ENCODE assay signal across 1 cellular context in the genomic region with DNA sequence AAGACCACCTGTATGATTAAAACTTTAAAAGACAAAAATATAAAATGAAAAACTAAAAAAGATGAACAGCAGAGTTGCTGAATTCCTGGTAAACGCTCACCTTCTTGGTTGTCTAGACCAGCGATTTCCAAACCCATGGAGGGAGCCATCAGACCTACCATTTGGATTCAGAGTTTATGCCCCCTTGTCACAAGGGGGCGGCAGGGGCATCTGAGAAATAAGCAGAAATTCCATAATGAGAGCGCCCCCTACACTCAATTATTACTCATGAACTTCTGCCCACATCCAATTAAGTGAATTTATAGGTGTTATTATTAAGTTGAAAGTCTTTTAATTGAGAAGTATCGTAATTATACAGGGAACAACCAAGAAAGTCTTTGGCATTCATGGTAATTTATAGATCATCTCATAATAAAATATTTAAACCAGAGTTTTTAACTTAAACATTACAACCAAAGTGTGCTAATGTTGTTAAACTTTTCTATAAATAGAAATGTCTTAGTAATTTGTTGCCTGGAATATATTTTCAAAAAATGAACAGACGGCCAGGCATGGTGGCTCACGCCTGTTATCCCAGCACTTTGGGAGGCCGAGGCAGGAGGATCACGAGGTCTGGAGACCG.
TF ChIP-seq lines count a peak whose summit lies in the region.

No MANE protein-coding gene starts in this region.

TF ChIP-seq in HepG2, 621 proteins besides CTCF, POLR2A, EP300 and RAD21 (continued from another document):
- TF ChIP-seq, protein P1, sequence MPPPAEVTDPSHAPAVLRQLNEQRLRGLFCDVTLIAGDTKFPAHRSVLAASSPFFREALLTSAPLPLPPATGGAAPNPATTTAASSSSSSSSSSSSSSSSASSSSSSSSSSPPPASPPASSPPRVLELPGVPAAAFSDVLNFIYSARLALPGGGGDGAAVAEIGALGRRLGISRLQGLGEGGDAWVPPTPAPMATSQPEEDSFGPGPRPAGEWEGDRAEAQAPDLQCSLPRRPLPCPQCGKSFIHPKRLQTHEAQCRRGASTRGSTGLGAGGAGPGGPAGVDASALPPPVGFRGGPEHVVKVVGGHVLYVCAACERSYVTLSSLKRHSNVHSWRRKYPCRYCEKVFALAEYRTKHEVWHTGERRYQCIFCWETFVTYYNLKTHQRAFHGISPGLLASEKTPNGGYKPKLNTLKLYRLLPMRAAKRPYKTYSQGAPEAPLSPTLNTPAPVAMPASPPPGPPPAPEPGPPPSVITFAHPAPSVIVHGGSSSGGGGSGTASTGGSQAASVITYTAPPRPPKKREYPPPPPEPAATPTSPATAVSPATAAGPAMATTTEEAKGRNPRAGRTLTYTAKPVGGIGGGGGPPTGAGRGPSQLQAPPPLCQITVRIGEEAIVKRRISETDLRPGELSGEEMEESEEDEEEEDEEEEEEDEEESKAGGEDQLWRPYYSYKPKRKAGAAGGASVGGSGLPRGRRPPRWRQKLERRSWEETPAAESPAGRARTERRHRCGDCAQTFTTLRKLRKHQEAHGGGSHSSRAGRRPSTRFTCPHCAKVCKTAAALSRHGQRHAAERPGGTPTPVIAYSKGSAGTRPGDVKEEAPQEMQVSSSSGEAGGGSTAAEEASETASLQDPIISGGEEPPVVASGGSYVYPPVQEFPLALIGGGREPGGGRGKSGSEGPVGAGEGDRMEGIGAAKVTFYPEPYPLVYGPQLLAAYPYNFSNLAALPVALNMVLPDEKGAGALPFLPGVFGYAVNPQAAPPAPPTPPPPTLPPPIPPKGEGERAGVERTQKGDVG (CRISPR knock-in tag; IDR thresholded peaks at IDR 0.05; ENCODE audit: borderline replicate concordance): no peak
- TF ChIP-seq, protein P2, sequence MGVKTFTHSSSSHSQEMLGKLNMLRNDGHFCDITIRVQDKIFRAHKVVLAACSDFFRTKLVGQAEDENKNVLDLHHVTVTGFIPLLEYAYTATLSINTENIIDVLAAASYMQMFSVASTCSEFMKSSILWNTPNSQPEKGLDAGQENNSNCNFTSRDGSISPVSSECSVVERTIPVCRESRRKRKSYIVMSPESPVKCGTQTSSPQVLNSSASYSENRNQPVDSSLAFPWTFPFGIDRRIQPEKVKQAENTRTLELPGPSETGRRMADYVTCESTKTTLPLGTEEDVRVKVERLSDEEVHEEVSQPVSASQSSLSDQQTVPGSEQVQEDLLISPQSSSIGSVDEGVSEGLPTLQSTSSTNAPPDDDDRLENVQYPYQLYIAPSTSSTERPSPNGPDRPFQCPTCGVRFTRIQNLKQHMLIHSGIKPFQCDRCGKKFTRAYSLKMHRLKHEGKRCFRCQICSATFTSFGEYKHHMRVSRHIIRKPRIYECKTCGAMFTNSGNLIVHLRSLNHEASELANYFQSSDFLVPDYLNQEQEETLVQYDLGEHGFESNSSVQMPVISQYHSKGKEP (CRISPR knock-in tag; IDR thresholded peaks at IDR 0.05): no peak
- no peak for TF ChIP-seq ZFP1 (CRISPR knock-in tag; IDR thresholded peaks at IDR 0.05)
- no peak for TF ChIP-seq MTF1 (CRISPR knock-in tag; IDR thresholded peaks at IDR 0.05)
- TF ChIP-seq KAT8 (CRISPR knock-in tag; IDR thresholded peaks at IDR 0.05): peak; percentile 31; the same call in 1 of the 2 replicates
- no peak for TF ChIP-seq ZNF207 (IDR thresholded peaks at IDR 0.05; ENCODE audit: borderline replicate concordance)
- TF ChIP-seq HOXA7 (CRISPR knock-in tag; IDR thresholded peaks at IDR 0.05): no peak
- TF ChIP-seq MTA3 (CRISPR knock-in tag; IDR thresholded peaks at IDR 0.05): no peak
- TF ChIP-seq ATAD3A (CRISPR knock-in tag; IDR thresholded peaks at IDR 0.05): no peak
- TF ChIP-seq, protein P3, sequence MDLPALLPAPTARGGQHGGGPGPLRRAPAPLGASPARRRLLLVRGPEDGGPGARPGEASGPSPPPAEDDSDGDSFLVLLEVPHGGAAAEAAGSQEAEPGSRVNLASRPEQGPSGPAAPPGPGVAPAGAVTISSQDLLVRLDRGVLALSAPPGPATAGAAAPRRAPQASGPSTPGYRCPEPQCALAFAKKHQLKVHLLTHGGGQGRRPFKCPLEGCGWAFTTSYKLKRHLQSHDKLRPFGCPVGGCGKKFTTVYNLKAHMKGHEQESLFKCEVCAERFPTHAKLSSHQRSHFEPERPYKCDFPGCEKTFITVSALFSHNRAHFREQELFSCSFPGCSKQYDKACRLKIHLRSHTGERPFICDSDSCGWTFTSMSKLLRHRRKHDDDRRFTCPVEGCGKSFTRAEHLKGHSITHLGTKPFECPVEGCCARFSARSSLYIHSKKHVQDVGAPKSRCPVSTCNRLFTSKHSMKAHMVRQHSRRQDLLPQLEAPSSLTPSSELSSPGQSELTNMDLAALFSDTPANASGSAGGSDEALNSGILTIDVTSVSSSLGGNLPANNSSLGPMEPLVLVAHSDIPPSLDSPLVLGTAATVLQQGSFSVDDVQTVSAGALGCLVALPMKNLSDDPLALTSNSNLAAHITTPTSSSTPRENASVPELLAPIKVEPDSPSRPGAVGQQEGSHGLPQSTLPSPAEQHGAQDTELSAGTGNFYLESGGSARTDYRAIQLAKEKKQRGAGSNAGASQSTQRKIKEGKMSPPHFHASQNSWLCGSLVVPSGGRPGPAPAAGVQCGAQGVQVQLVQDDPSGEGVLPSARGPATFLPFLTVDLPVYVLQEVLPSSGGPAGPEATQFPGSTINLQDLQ (CRISPR knock-in tag; IDR thresholded peaks at IDR 0.05): no peak
- no peak for TF ChIP-seq ZSCAN12 (CRISPR knock-in tag; IDR thresholded peaks at IDR 0.05)
- no peak for TF ChIP-seq PTBP1 (IDR thresholded peaks at IDR 0.05; ENCODE audit: low read depth, low read length, poor library complexity, severe bottlenecking)
- no peak for TF ChIP-seq ZNF768 (CRISPR knock-in tag; IDR thresholded peaks at IDR 0.05)
- no peak for TF ChIP-seq ZNF556 (CRISPR knock-in tag; IDR thresholded peaks at IDR 0.05; ENCODE audit: borderline replicate concordance)
- no peak for TF ChIP-seq PCBP1 (IDR thresholded peaks at IDR 0.05; ENCODE audit: borderline replicate concordance, low read depth, low read length)
- TF ChIP-seq MYC (CRISPR knock-in tag; IDR thresholded peaks at IDR 0.05; ENCODE audit: borderline replicate concordance): no peak
- TF ChIP-seq, protein P4, sequence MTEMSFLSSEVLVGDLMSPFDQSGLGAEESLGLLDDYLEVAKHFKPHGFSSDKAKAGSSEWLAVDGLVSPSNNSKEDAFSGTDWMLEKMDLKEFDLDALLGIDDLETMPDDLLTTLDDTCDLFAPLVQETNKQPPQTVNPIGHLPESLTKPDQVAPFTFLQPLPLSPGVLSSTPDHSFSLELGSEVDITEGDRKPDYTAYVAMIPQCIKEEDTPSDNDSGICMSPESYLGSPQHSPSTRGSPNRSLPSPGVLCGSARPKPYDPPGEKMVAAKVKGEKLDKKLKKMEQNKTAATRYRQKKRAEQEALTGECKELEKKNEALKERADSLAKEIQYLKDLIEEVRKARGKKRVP (CRISPR knock-in tag; IDR thresholded peaks at IDR 0.05): no peak
- no peak for TF ChIP-seq ZNF652 (CRISPR knock-in tag; IDR thresholded peaks at IDR 0.05; ENCODE audit: borderline replicate concordance, low read depth)
- no peak for TF ChIP-seq HNRNPK (IDR thresholded peaks at IDR 0.05; ENCODE audit: low read depth, low read length, poor library complexity, severe bottlenecking)
- TF ChIP-seq, protein P5, sequence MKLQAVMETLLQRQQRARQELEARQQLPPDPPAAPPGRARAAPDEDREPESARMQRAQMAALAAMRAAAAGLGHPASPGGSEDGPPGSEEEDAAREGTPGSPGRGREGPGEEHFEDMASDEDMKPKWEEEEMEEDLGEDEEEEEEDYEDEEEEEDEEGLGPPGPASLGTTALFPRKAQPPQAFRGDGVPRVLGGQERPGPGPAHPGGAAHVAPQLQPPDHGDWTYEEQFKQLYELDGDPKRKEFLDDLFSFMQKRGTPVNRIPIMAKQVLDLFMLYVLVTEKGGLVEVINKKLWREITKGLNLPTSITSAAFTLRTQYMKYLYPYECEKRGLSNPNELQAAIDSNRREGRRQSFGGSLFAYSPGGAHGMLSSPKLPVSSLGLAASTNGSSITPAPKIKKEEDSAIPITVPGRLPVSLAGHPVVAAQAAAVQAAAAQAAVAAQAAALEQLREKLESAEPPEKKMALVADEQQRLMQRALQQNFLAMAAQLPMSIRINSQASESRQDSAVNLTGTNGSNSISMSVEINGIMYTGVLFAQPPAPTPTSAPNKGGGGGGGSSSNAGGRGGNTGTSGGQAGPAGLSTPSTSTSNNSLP (IDR thresholded peaks at IDR 0.05; ENCODE audit: low read depth, low read length): peak; percentile 84; the same call in 1 of the 2 replicates
- TF ChIP-seq MIXL1 (CRISPR knock-in tag; IDR thresholded peaks at IDR 0.05): peak; percentile 77; the same call in 1 of the 2 replicates
- peak; percentile 53; the same call in 1 of the 2 replicates for TF ChIP-seq SMC3 (IDR thresholded peaks at IDR 0.05; ENCODE audit: low read length)
- no peak for TF ChIP-seq ZNF773 (CRISPR knock-in tag; IDR thresholded peaks at IDR 0.05; ENCODE audit: borderline replicate concordance)
- TF ChIP-seq CEBPG (CRISPR knock-in tag; IDR thresholded peaks at IDR 0.05): no peak
- TF ChIP-seq HOXA5 (CRISPR knock-in tag; IDR thresholded peaks at IDR 0.05): no peak
- TF ChIP-seq, protein P6, sequence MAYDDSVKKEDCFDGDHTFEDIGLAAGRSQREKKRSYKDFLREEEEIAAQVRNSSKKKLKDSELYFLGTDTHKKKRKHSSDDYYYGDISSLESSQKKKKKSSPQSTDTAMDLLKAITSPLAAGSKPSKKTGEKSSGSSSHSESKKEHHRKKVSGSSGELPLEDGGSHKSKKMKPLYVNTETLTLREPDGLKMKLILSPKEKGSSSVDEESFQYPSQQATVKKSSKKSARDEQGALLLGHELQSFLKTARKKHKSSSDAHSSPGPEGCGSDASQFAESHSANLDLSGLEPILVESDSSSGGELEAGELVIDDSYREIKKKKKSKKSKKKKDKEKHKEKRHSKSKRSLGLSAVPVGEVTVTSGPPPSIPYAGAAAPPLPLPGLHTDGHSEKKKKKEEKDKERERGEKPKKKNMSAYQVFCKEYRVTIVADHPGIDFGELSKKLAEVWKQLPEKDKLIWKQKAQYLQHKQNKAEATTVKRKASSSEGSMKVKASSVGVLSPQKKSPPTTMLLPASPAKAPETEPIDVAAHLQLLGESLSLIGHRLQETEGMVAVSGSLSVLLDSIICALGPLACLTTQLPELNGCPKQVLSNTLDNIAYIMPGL (CRISPR knock-in tag; IDR thresholded peaks at IDR 0.05; ENCODE audit: borderline replicate concordance in 1 of 2, low read depth in 1 of 2): peak; percentile 29 to 57; a peak in 2 of 4 replicates
- TF ChIP-seq PPARG (CRISPR knock-in tag; conservative IDR thresholded peaks at IDR 0.05): peak; percentile 62; the same call in 1 of the 2 replicates
- TF ChIP-seq, protein P7, sequence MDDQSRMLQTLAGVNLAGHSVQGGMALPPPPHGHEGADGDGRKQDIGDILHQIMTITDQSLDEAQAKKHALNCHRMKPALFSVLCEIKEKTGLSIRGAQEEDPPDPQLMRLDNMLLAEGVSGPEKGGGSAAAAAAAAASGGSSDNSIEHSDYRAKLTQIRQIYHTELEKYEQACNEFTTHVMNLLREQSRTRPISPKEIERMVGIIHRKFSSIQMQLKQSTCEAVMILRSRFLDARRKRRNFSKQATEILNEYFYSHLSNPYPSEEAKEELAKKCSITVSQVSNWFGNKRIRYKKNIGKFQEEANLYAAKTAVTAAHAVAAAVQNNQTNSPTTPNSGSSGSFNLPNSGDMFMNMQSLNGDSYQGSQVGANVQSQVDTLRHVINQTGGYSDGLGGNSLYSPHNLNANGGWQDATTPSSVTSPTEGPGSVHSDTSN (CRISPR knock-in tag; IDR thresholded peaks at IDR 0.05; ENCODE audit: borderline replicate concordance): no peak
- TF ChIP-seq ZNF224 (CRISPR knock-in tag; IDR thresholded peaks at IDR 0.05): no peak
- TF ChIP-seq, protein P8, sequence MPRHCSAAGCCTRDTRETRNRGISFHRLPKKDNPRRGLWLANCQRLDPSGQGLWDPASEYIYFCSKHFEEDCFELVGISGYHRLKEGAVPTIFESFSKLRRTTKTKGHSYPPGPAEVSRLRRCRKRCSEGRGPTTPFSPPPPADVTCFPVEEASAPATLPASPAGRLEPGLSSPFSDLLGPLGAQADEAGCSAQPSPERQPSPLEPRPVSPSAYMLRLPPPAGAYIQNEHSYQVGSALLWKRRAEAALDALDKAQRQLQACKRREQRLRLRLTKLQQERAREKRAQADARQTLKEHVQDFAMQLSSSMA (CRISPR knock-in tag; IDR thresholded peaks at IDR 0.05): no peak
- no peak for TF ChIP-seq PITX1 (CRISPR knock-in tag; IDR thresholded peaks at IDR 0.05)
- no peak for TF ChIP-seq RFXAP (CRISPR knock-in tag; IDR thresholded peaks at IDR 0.05; ENCODE audit: borderline replicate concordance)
- TF ChIP-seq ZNF782 (CRISPR knock-in tag; IDR thresholded peaks at IDR 0.05; ENCODE audit: borderline replicate concordance): no peak
